ENCODE assay signal across 23 cellular contexts in the genomic region with DNA sequence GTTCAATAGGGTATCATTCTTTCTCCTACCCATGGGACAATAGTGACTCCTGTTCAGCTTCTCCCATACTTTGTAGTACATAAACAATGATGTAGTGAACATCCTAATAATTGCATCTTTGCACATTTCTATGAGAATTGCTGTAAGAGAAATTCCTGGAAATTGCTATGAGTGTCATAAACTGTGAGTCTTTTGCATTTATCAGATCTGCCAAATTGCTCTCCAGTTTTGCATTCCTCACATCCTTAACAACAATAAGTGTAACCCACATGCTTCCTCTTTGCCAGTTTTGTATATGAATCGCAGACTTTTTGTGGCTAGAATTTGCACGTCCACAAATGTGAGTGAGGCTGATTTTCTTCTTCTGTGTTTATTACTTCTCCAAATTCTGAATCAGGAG.
"Had no signal": no experiment of that assay in that cellular context is flagged by ENCODE, and none has a peak within 500 bp of the region (broad histone marks: within the 10 kb centered on the region; RNA-seq: fewer than 3 reads in every experiment).

No MANE protein-coding gene starts in this region.

- H3K36me3 ChIP-seq: colonic mucosa, gastrocnemius medialis, neural progenitor cell, right lobe of liver, transverse colon, vagina had no signal

- H3K4me1 Mint-ChIP-seq: endodermal cell; naive thymus-derived CD4-positive, alpha-beta T cell; nephron; neural progenitor cell; stimulated activated naive B cell treated with anti-CD40 and anti-IgM and Interleukin-4, amounts not matched to agents 10 μg/mL and 1 μg/mL and 100 μg/mL, for 72 hours had no signal

- DNase-seq: colonic mucosa; effector CD8-positive, alpha-beta T cell; endodermal cell; gastrocnemius medialis; head of caudate nucleus; kidney; mesendoderm; midbrain; naive thymus-derived CD4-positive, alpha-beta T cell; right lobe of liver; small intestine; stimulated activated CD4-positive, alpha-beta T cell treated with anti-CD3 and anti-CD28 coated beads, Interleukin-15, amount 100 ng/mL, for 24 hours; stimulated activated CD4-positive, alpha-beta T cell treated with anti-CD3 and anti-CD28 coated beads, Interleukin-2, amount 100 ng/mL, for 48 hours; stimulated activated naive B cell treated with anti-CD40 and anti-IgM and Interleukin-4, amounts not matched to agents 10 μg/mL and 1 μg/mL and 100 μg/mL, for 72 hours; transverse colon had no signal

- H3K9ac ChIP-seq: neural progenitor cell, parathyroid adenoma had no signal

- H3K27ac Mint-ChIP-seq: dendritic cell treated with granulocyte-macrophage colony-stimulating factor and Interleukin-4, amounts not matched to agents 40 ng/mL and 50 ng/mL, for 4 days; endodermal cell; naive thymus-derived CD4-positive, alpha-beta T cell; nephron; neural progenitor cell; progenitor cell of endocrine pancreas; stimulated activated naive B cell treated with anti-CD40 and anti-IgM and Interleukin-4, amounts not matched to agents 10 μg/mL and 1 μg/mL and 100 μg/mL, for 72 hours; stimulated activated naive CD8-positive, alpha-beta T cell treated with anti-CD3 and anti-CD28 coated beads, Interleukin-15, Interleukin-2, amounts not matched to agents 100 ng/mL and 50 ng/mL, for 24 hours had no signal

- H3K9me3 ChIP-seq: colonic mucosa, gastrocnemius medialis, right lobe of liver, transverse colon, vagina had no signal

- H3K9me3 Mint-ChIP-seq: dendritic cell treated with granulocyte-macrophage colony-stimulating factor and Interleukin-4, amounts not matched to agents 40 ng/mL and 50 ng/mL, for 4 days; endodermal cell; neural progenitor cell; stimulated activated naive B cell treated with anti-CD40 and anti-IgM and Interleukin-4, amounts not matched to agents 10 μg/mL and 1 μg/mL and 100 μg/mL, for 72 hours; stimulated activated naive CD8-positive, alpha-beta T cell treated with anti-CD3 and anti-CD28 coated beads, Interleukin-15, Interleukin-2, amounts not matched to agents 100 ng/mL and 50 ng/mL, for 24 hours had no signal

- H3K4me3 Mint-ChIP-seq: dendritic cell treated with granulocyte-macrophage colony-stimulating factor and Interleukin-4, amounts not matched to agents 40 ng/mL and 50 ng/mL, for 4 days; endodermal cell; naive thymus-derived CD4-positive, alpha-beta T cell; nephron; neural progenitor cell; stimulated activated naive B cell treated with anti-CD40 and anti-IgM and Interleukin-4, amounts not matched to agents 10 μg/mL and 1 μg/mL and 100 μg/mL, for 72 hours; stimulated activated naive CD8-positive, alpha-beta T cell treated with anti-CD3 and anti-CD28 coated beads, Interleukin-15, Interleukin-2, amounts not matched to agents 100 ng/mL and 50 ng/mL, for 24 hours had no signal

- H3K27ac ChIP-seq: colonic mucosa, epithelial cell of prostate, gastrocnemius medialis, neural progenitor cell, parathyroid adenoma, right lobe of liver, transverse colon, vagina had no signal

- H3K36me3 Mint-ChIP-seq: naive thymus-derived CD4-positive, alpha-beta T cell; neural progenitor cell; stimulated activated naive B cell treated with anti-CD40 and anti-IgM and Interleukin-4, amounts not matched to agents 10 μg/mL and 1 μg/mL and 100 μg/mL, for 72 hours had no signal

- H3K27me3 Mint-ChIP-seq: dendritic cell treated with granulocyte-macrophage colony-stimulating factor and Interleukin-4, amounts not matched to agents 40 ng/mL and 50 ng/mL, for 4 days; progenitor cell of endocrine pancreas; stimulated activated naive B cell treated with anti-CD40 and anti-IgM and Interleukin-4, amounts not matched to agents 10 μg/mL and 1 μg/mL and 100 μg/mL, for 72 hours had no signal

- H3K4me3 ChIP-seq: colonic mucosa, gastrocnemius medialis, neural progenitor cell, right lobe of liver, transverse colon, vagina had no signal

- H3K4me1 ChIP-seq: colonic mucosa, gastrocnemius medialis, neural progenitor cell, parathyroid adenoma, right lobe of liver, transverse colon, vagina had no signal

- H2AFZ ChIP-seq: neural progenitor cell, parathyroid adenoma had no signal

- H3K4me2 ChIP-seq: neural progenitor cell had no signal

- H3K27me3 ChIP-seq: colonic mucosa, right lobe of liver, vagina had no signal
